In genomic region chr2:226115102-226115831, GRCh38 we compare ENCODE assay signal across 10 cellular contexts.
A peak's percentile ranks its signal among the peaks of the same experiment; 100 is the strongest.
DNase-seq lines count a peak whose midpoint lies in the region; ATAC-seq and TF ChIP-seq lines count a peak whose summit lies in the region.
"Had no signal": no experiment of that assay in that cellular context is flagged by ENCODE, and none has a peak within 500 bp of the region (broad histone marks: within the 10 kb centered on the region; RNA-seq: fewer than 3 reads in every experiment).

No MANE protein-coding gene starts in this region.

- H3K9me3 ChIP-seq in right cardiac atrium (ENCODE audit: control insufficient read depth, low read length) (no peaks in the 10 kb centered on the region), SJSA1 (replicated peaks) (no peaks in the 10 kb centered on the region)

- H3K4me3 ChIP-seq in right cardiac atrium (ENCODE audit: low read length) (no peak overlapping the region), SJSA1 (no peak overlapping the region)

- peak; percentile 39 to 79 for ATAC-seq in right cardiac atrium
- no peak for ATAC-seq in Right ventricle myocardium superior (ENCODE audit: poor library complexity)
- no peak for ATAC-seq in GM18505 (IDR thresholded peaks at IDR 0.05; ENCODE audit: unreplicated experiment)
- ATAC-seq in HG02973 (IDR thresholded peaks at IDR 0.05; ENCODE audit: unreplicated experiment), result no peak

- intact Hi-C loops in right cardiac atrium (cut with DNase I), result no loop called here
- intact Hi-C loops in Right ventricle myocardium superior (cut with DNase I), result no loop called here

- H3K27me3 ChIP-seq in right cardiac atrium (ENCODE audit: control insufficient read depth, insufficient read depth) (no peaks in the 10 kb centered on the region), SJSA1 (replicated peaks) (no peaks in the 10 kb centered on the region)

- no peak for TF ChIP-seq POLR2A in GM18505 (IDR thresholded peaks at IDR 0.05; ENCODE audit: borderline replicate concordance, extremely low read depth, insufficient read depth, insufficient read length)

- H3K36me3 ChIP-seq in SJSA1, result no peaks in the 10 kb centered on the region

- 52% methylated on average over 3 of the region's 3 CpGs for WGBS in right cardiac atrium

- no peak for DNase-seq in right cardiac atrium
- DNase-seq in Right ventricle myocardium superior, result no peak
- peak; percentile 57 to 92 for DNase-seq in SJSA1 (ENCODE audit: low read depth in 1 of 2, low spot score in 2 of 2)
- peak; percentile 92 for DNase-seq in glomerular visceral epithelial cell (ENCODE audit: extremely low spot score)
- no peak for DNase-seq in NCI-H524 (lab: John Stamatoyannopoulos, UW)
- no peak for DNase-seq in NCI-H1048 (lab: John Stamatoyannopoulos, UW)
- DNase-seq: activated naive CD4-positive, alpha-beta T cell treated with anti-CD3 and anti-CD28 coated beads, Interleukin-2, amount 10 ng/mL, durations not matched to agents 7 days and 5 days; COR-L47 had no signal

- H3K27ac ChIP-seq in right cardiac atrium (ENCODE audit: low read length), result no peak overlapping the region
- peak overlapping the region; percentile 78 for H3K27ac ChIP-seq in SJSA1

- H3K4me1 ChIP-seq in right cardiac atrium (ENCODE audit: control insufficient read depth, insufficient read depth, low read length), result peaks cover 3% of the 10 kb centered on the region
- H3K4me1 ChIP-seq in SJSA1 (replicated peaks), result peaks cover 46% of the 10 kb centered on the region

Comparison
In these comparisons a context has a peak if more than half of its experiments do, and no peak if none do; other contexts are left out.
1. ATAC-seq: peak in right cardiac atrium (2 of 2); none in Right ventricle myocardium superior (single experiment), GM18505 (single experiment) and HG02973 (single experiment).
2. DNase-seq: peak in SJSA1 (2 of 2) and glomerular visceral epithelial cell (single experiment); none in right cardiac atrium (0 of 3), Right ventricle myocardium superior (single experiment), NCI-H524 (0 of 2) and NCI-H1048 (single experiment).